ENCODE assay signal across 12 cellular contexts in the genomic region with DNA sequence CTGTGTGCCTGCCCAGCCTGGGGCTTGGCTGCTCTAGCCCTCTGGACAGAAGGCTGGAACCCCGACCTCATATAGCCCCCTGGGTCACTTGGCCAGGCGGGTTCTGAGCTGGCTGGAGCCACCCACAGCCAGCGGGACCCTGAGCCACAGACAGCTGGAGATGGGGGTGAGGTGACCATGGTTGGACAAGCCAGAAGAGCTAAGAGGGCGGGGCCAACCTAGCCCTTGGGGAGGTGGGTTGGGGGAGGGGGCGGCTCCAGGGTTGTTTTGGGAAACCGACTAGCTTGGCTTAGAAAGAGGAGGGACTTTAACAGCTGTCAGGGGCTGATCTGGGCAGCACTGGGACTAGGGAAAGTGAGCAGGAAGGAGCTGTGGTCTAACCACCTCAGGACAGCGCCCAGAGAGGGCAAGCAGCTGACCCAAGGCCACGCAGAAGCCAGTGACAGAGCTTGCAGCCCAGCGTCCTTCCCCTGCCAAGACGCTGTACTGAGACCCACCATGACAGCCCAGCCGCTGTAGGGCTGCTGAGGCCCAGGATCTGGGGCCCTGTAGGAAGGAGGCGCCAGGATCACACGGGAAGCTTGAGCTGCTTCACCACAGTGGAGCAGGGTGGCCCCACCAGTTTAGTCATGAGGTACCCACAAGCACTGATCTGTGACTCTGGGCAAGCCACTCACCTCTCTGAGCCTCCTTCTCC. TPM values are rescaled to one million over a fixed set of nuclear protein-coding genes. Genes with fewer than 3 reads are reported as not detected.
A peak's percentile ranks its signal among the peaks of the same experiment; 100 is the strongest.
DNase-seq lines count a peak whose midpoint lies in the region; ATAC-seq, FAIRE-seq and TF ChIP-seq lines count a peak whose summit lies in the region.
"Had no signal": no experiment of that assay in that cellular context is flagged by ENCODE, and none has a peak within 500 bp of the region (broad histone marks: within the 10 kb centered on the region; RNA-seq: fewer than 3 reads in every experiment).

No MANE protein-coding gene starts in this region.

- peak overlapping the region in 1 of 2 experiments; percentile 56; a peak in 2 of 4 replicates for H3K9ac ChIP-seq in K562 (ENCODE audit: insufficient read depth in 1 of 2, low read depth in 2 of 2, low read length in 2 of 2)
- H3K9ac ChIP-seq in kidney (ENCODE audit: low read length in 2 of 2), result peak overlapping the region; percentile 59 to 81
- H3K9ac ChIP-seq in subcutaneous abdominal adipose tissue (ENCODE audit: low read length in 5 of 5), result peak overlapping the region in 2 of 5 donors; percentile 45 to 66

- no peak for TF ChIP-seq CTCF in HEK293 (tag by site-specific recombination; IDR thresholded peaks at IDR 0.05)
- TF ChIP-seq CTCF in K562 (IDR thresholded peaks at IDR 0.05 in 2 of 3, conservative IDR thresholded peaks at IDR 0.05 in 1 of 3; ENCODE audit: insufficient read depth in 2 of 3, low read depth in 1 of 3, low read length in 3 of 3), result no peak
- TF ChIP-seq CTCF in kidney (IDR thresholded peaks at IDR 0.05; ENCODE audit: borderline replicate concordance, extremely low read depth, insufficient read depth), result no peak
- TF ChIP-seq CTCF in foreskin fibroblast (IDR thresholded peaks at IDR 0.05; ENCODE audit: low read depth, low read length), result no peak
- TF ChIP-seq CTCF in prostate gland (IDR thresholded peaks at IDR 0.05), result no peak

- ATAC-seq in K562, result peak; percentile 0; the same call in 2 of the 3 replicates
- ATAC-seq: HCT116 had no signal

- in situ Hi-C loops in K562 (cut with MboI), result no loop called here

- no peak for TF ChIP-seq EP300 in K562 (IDR thresholded peaks at IDR 0.05; ENCODE audit: low read length)

- 11% methylated on average over 13 of the region's 13 CpGs for WGBS in K562 (ENCODE audit: insufficient coverage, low coverage, missing lambda C conversion rate)
- 82% methylated on average over 13 of the region's 13 CpGs for WGBS in prostate gland

- POLR2A ChIA-PET in HEK293 (lab: Yijun Ruan, JAX) (interaction anchor here (0.5 to 5.4 kb wide), 4 partner anchors 10 to 1255 kb away, joined by 3 to 61 read pairs (median 4); a partner anchor contains a TSS), K562 (lab: Yijun Ruan, JAX) (interaction anchor here (0.6 to 99.3 kb wide), 16 partner anchors 2 to 296 kb away, joined by 3 to 3336 read pairs (median 3); a partner anchor contains a TSS)

- H3K27ac ChIP-seq in HEK293 (ENCODE audit: extremely low read depth, low read depth, low read length) (no peak overlapping the region), K562 (ENCODE audit: extremely low read depth, low read depth, low read length) (no peak overlapping the region), kidney (ENCODE audit: low read depth in 2 of 2, low read length in 2 of 2) (peak overlapping the region; percentile 87), subcutaneous abdominal adipose tissue (ENCODE audit: low read depth, low read length) (peak overlapping the region; percentile 30), prostate gland (no peak overlapping the region)
- H3K27ac ChIP-seq: SK-N-MC had no signal

- H3K4me3 ChIP-seq in HEK293 (ENCODE audit: low read depth, low read length) (no peak overlapping the region), K562 (no peak overlapping the region), kidney (ENCODE audit: low read length in 2 of 2) (peak overlapping the region; percentile 43 to 68), subcutaneous abdominal adipose tissue (ENCODE audit: low read depth in 1 of 5, low read length in 5 of 5) (peak overlapping the region in 3 of 5 donors; percentile 64 to 81 (median 69)), foreskin fibroblast (ENCODE audit: low read depth in 1 of 2, low read length in 2 of 2) (no peak overlapping the region), prostate gland (no peak overlapping the region)
- H3K4me3 ChIP-seq: SK-N-MC had no signal

- H3K9me1 ChIP-seq in K562 (ENCODE audit: control insufficient read depth, insufficient read depth, low read length), result peaks cover 12% of the 10 kb centered on the region

- TF ChIP-seq RAD21 in K562 (CRISPR knock-in tag; conservative IDR thresholded peaks at IDR 0.05 in 1 of 2, IDR thresholded peaks at IDR 0.05 in 1 of 2), result no peak

- no TSS peak for BruUV-seq in K562 (replicated peaks; lab: Mats Ljungman, UMichigan)

- CTCF ChIA-PET in HEK293 (lab: Yijun Ruan, JAX), result interaction anchor here (0.6 to 3.3 kb wide), 7 partner anchors 11 to 658 kb away, joined by 3 to 12 read pairs (median 5); no protein-coding TSS in a partner anchor
- CTCF ChIA-PET in K562 (lab: Yijun Ruan, JAX; ENCODE audit: low intra/inter-chr PET ratio), result no interaction called here

- H3K4me1 ChIP-seq in HEK293 (ENCODE audit: control insufficient read depth, insufficient read depth, low read length) (no peaks in the 10 kb centered on the region), K562 (replicated peaks in 1 of 2; ENCODE audit: control insufficient read depth in 2 of 2, insufficient read depth in 2 of 2, low read length in 2 of 2) (peaks cover 35 to 64% of the 10 kb centered on the region in 2 experiments), kidney (ENCODE audit: control insufficient read depth in 1 of 2, insufficient read depth in 1 of 2, low read depth in 1 of 2, low read length in 2 of 2) (peaks cover 20 to 40% of the 10 kb centered on the region in 2 donors), subcutaneous abdominal adipose tissue (ENCODE audit: control insufficient read depth in 5 of 5, insufficient read depth in 5 of 5, low read length in 5 of 5) (peaks cover 2 to 70% (median 31%) of the 10 kb centered on the region in 5 donors), prostate gland (replicated peaks) (no peaks in the 10 kb centered on the region)

- no peaks in the 10 kb centered on the region for H3K36me3 ChIP-seq in HEK293 (ENCODE audit: control insufficient read depth in 2 of 2, insufficient read depth in 1 of 2, low read length in 2 of 2)
- no peaks in the 10 kb centered on the region for H3K36me3 ChIP-seq in K562 (ENCODE audit: control insufficient read depth, insufficient read depth, low read length)
- H3K36me3 ChIP-seq in kidney (ENCODE audit: control insufficient read depth in 1 of 2, insufficient read depth in 2 of 2, low read length in 2 of 2), result peaks cover 0 to 5% of the 10 kb centered on the region in 2 donors
- no peaks in the 10 kb centered on the region for H3K36me3 ChIP-seq in subcutaneous abdominal adipose tissue (ENCODE audit: control insufficient read depth in 5 of 5, insufficient read depth in 5 of 5, low read length in 5 of 5)
- H3K36me3 ChIP-seq in prostate gland, result no peaks in the 10 kb centered on the region

- H3K79me2 ChIP-seq in K562 (ENCODE audit: control insufficient read depth, insufficient read depth, low read length), result no peaks in the 10 kb centered on the region

- no peaks in the 10 kb centered on the region for H3K9me3 ChIP-seq in HEK293 (ENCODE audit: control insufficient read depth, insufficient read depth, low read depth, low read length)
- no peaks in the 10 kb centered on the region for H3K9me3 ChIP-seq in K562 (replicated peaks; ENCODE audit: control insufficient read depth, insufficient read depth, low read depth, low read length)
- H3K9me3 ChIP-seq in kidney (ENCODE audit: control insufficient read depth in 1 of 2, low read length in 2 of 2), result no peaks in the 10 kb centered on the region
- H3K9me3 ChIP-seq in subcutaneous abdominal adipose tissue (ENCODE audit: control insufficient read depth in 5 of 5, low read length in 5 of 5), result no peaks in the 10 kb centered on the region
- H3K9me3 ChIP-seq in prostate gland, result no peaks in the 10 kb centered on the region

- intact Hi-C loops in K562 (cut with micrococcal nuclease) (no loop called here), kidney (cut with DNase I) (no loop called here), prostate gland (cut with DNase I) (no loop called here)

- TF ChIP-seq POLR2A in K562 (conservative IDR thresholded peaks at IDR 0.05), result no peak
- no peak for TF ChIP-seq POLR2A in prostate gland (IDR thresholded peaks at IDR 0.05)

- peaks cover 57% of the 10 kb centered on the region for H4K20me1 ChIP-seq in K562 (replicated peaks; ENCODE audit: control insufficient read depth, insufficient read depth, low read length)

- H3K27me3 ChIP-seq in K562 (ENCODE audit: control insufficient read depth in 2 of 2, insufficient read depth in 2 of 2, low read length in 2 of 2) (peaks cover 54 to 84% of the 10 kb centered on the region in 2 experiments), subcutaneous abdominal adipose tissue (ENCODE audit: control insufficient read depth in 5 of 5, insufficient read depth in 4 of 5, low read length in 5 of 5) (peaks cover 19 to 46% (median 42%) of the 10 kb centered on the region in 5 donors), prostate gland (replicated peaks; ENCODE audit: insufficient read depth) (no peaks in the 10 kb centered on the region)

- H3K4me2 ChIP-seq in K562 (ENCODE audit: insufficient read depth, low read length), result no peak overlapping the region

- FAIRE-seq in K562 (lab: Jason Lieb, UNC) (no peak), kidney (lab: Jason Lieb, UNC) (no peak)

- DNase-seq in K562 (ENCODE audit: extremely low read depth in 1 of 4, low spot score in 3 of 4), result peak in 1 of 4 experiments; percentile 81
- DNase-seq in kidney, result peak; percentile 84
- DNase-seq in foreskin fibroblast, result no peak
- DNase-seq in prostate gland (ENCODE audit: low spot score), result no peak
- no peak for DNase-seq in C1 segment of cervical spinal cord (lab: John Stamatoyannopoulos, UW)
- DNase-seq: activated naive CD4-positive, alpha-beta T cell treated with anti-CD3 and anti-CD28 coated beads, Interleukin-2, amount 10 ng/mL, durations not matched to agents 7 days and 5 days; stimulated activated CD4-positive, alpha-beta T cell treated with anti-CD3 and anti-CD28 coated beads, Interleukin-1b, Interleukin-23, amount 100 ng/mL, for 48 hours; stimulated activated CD8-positive, alpha-beta memory T cell treated with anti-CD3 and anti-CD28 coated beads, Interleukin-4, amount 100 ng/mL, for 48 hours had no signal

- no peak overlapping the region for H2AFZ ChIP-seq in K562 (ENCODE audit: low read depth, low read length)

RNA-seq across cellular contexts. Expression of a gene that starts 2.2 kb away (rescaled TPM):
- 2.2 and 5.3 TPM in 2 replicates for total RNA-seq in K562 (2011; cell fraction: chromatin; rRNA removed; ENCODE audit: low replicate concordance)
- 2.8 and 4.3 TPM in 2 replicates for total RNA-seq in K562 (2011; cell fraction: nucleolus; rRNA removed)
- total RNA-seq in K562 (2011; cell fraction: nucleoplasm; rRNA removed), result 4.3 and 5.2 TPM in 2 replicates
- total RNA-seq in K562 (2014; rRNA removed) (0.86 and 1.1 TPM in 2 replicates), K562 (2014; rRNA removed; fragmentation: Illumina TruSeq; extraction: Trizol) (1.3 and 1.5 TPM in 2 replicates), K562 (2015; rRNA removed; fragmentation: Illumina TruSeq; extraction: Trizol) (0.68 and 0.76 TPM in 2 replicates), K562 (2021) (1.7 and 2.0 TPM in 2 replicates), kidney (397 TPM), prostate gland (10 to 100 TPM in 1 of 2 donors, 1 to 10 TPM in 1; 3.6 to 18.4 TPM)
- polyA plus RNA-seq in K562 (2011; rRNA removed) (5.9 and 9.1 TPM in 2 replicates), K562 (2014; fragmentation: Illumina TruSeq; extraction: Trizol) (2.3 and 2.6 TPM in 2 replicates), K562 (2014; fragmentation: Nextera tagmentation; extraction: Ambion mirVana) (under 1 TPM; 0.34 to 0.77 TPM), K562 (2014; rRNA removed) (1.6 TPM in 2 replicates), kidney (ENCODE audit: insufficient read depth, low read depth, low replicate concordance) (439 TPM)
- polyA plus RNA-seq in K562 (2011; cell fraction: cytosol; rRNA removed), result 4.5 and 4.9 TPM in 2 replicates
- polyA plus RNA-seq in K562 (2011; cell fraction: nucleus; rRNA removed), result 3.3 and 4.2 TPM in 2 replicates
- polyA plus RNA-seq in K562 (2012), result 2.7 and 2.8 TPM in 2 replicates
- polyA minus RNA-seq in K562 (2011; rRNA and poly(A)+ RNA removed), result 6.6 and 8.9 TPM in 2 replicates
- polyA minus RNA-seq in K562 (2011; cell fraction: cytosol; rRNA and poly(A)+ RNA removed), result 1.5 and 4.4 TPM in 2 replicates
- 1.1 and 1.9 TPM in 2 replicates for polyA minus RNA-seq in K562 (2011; cell fraction: nucleus; rRNA and poly(A)+ RNA removed)

RNA-seq across cellular contexts. Expression of a gene that starts 26.8 kb away (rescaled TPM):
- 1,024 and 1,416 TPM in 2 replicates for total RNA-seq in K562 (2011; cell fraction: chromatin; rRNA removed; ENCODE audit: low replicate concordance)
- 573 and 642 TPM in 2 replicates for total RNA-seq in K562 (2011; cell fraction: nucleolus; rRNA removed)
- total RNA-seq in K562 (2011; cell fraction: nucleoplasm; rRNA removed), result 885 and 1,103 TPM in 2 replicates
- 62.4 and 102 TPM in 2 replicates for total RNA-seq in K562 (2014; rRNA removed)
- 123 and 134 TPM in 2 replicates for total RNA-seq in K562 (2014; rRNA removed; fragmentation: Illumina TruSeq; extraction: Trizol)
- 133 and 136 TPM in 2 replicates for total RNA-seq in K562 (2015; rRNA removed; fragmentation: Illumina TruSeq; extraction: Trizol)
- 332 and 336 TPM in 2 replicates for total RNA-seq in K562 (2021)
- 56.9 and 113 TPM in 2 replicates for polyA plus RNA-seq in K562 (2011; rRNA removed)
- polyA plus RNA-seq in K562 (2011; cell fraction: cytosol; rRNA removed), result 104 and 108 TPM in 2 replicates
- 257 and 304 TPM in 2 replicates for polyA plus RNA-seq in K562 (2011; cell fraction: nucleus; rRNA removed)
- 133 and 153 TPM in 2 replicates for polyA plus RNA-seq in K562 (2012)
- 207 and 246 TPM in 2 replicates for polyA plus RNA-seq in K562 (2014; fragmentation: Illumina TruSeq; extraction: Trizol)
- polyA plus RNA-seq in K562 (2014; fragmentation: Nextera tagmentation; extraction: Ambion mirVana), result 10 to 100 TPM; 78.9 to 81.6 TPM
- polyA plus RNA-seq in K562 (2014; rRNA removed), result 97.1 and 106 TPM in 2 replicates
- 271 and 342 TPM in 2 replicates for polyA minus RNA-seq in K562 (2011; rRNA and poly(A)+ RNA removed)
- polyA minus RNA-seq in K562 (2011; cell fraction: cytosol; rRNA and poly(A)+ RNA removed), result 256 and 329 TPM in 2 replicates
- polyA minus RNA-seq in K562 (2011; cell fraction: nucleus; rRNA and poly(A)+ RNA removed), result 324 and 515 TPM in 2 replicates
- 75.3 TPM for total RNA-seq in kidney
- 28.4 TPM for polyA plus RNA-seq in kidney (ENCODE audit: insufficient read depth, low read depth, low replicate concordance)
- total RNA-seq in prostate gland, result 100 to 1,000 TPM in 1 of 2 donors, 10 to 100 TPM in 1; 43.9 to 115 TPM

Comparison
In these comparisons a context has a peak if more than half of its experiments do, and no peak if none do; other contexts are left out.
1. H3K27ac ChIP-seq: peak in kidney (2 of 2) and subcutaneous abdominal adipose tissue (single experiment); none in HEK293 (single experiment), K562 (single experiment) and prostate gland (0 of 2).
2. H3K4me3 ChIP-seq: peak in kidney (2 of 2) and subcutaneous abdominal adipose tissue (3 of 5); none in HEK293 (single experiment), K562 (single experiment), foreskin fibroblast (0 of 2) and prostate gland (0 of 2).
3. RNA of a gene that starts 2.2 kb away (total RNA-seq): 397 TPM in kidney (single experiment); 3.6 to 18.4 TPM in prostate gland and 0.68 to 5.3 TPM in K562; every median in the first group is over 10 times any median in the second.